In genomic region chr9:34825780-34826179, GRCh38 we compare ENCODE assay signal across 30 cellular contexts.
"Had no signal": no experiment of that assay in that cellular context is flagged by ENCODE, and none has a peak within 500 bp of the region (broad histone marks: within the 10 kb centered on the region; RNA-seq: fewer than 3 reads in every experiment).

No MANE protein-coding gene starts in this region.

- H3K27ac ChIP-seq: neural progenitor cell, ovary, parathyroid adenoma, psoas muscle, skin epidermis, spleen, suprapubic skin, thoracic aorta, thyroid gland, tibial nerve, upper lobe of left lung, vagina had no signal

- H3K36me3 ChIP-seq: neural progenitor cell, ovary, spleen, suprapubic skin, thoracic aorta, thyroid gland, tibial nerve, upper lobe of left lung, vagina had no signal

- H3K4me3 ChIP-seq: neural progenitor cell, ovary, psoas muscle, skin epidermis, smooth muscle cell, spleen, suprapubic skin, thoracic aorta, thyroid gland, tibial nerve, upper lobe of left lung, vagina had no signal

- H3K4me3 Mint-ChIP-seq: naive thymus-derived CD8-positive, alpha-beta T cell; natural killer cell treated with Interleukin-12 subunit alpha and Interleukin-12 subunit beta and Interleukin-15 and Interleukin-18, amount 100 ng/mL, for 72 hours; neural progenitor cell; stimulated activated memory B cell treated with anti-CD40 and anti-IgM and Interleukin-4, amounts not matched to agents 10 μg/mL and 1 μg/mL and 100 μg/mL, for 72 hours; stimulated activated naive CD8-positive, alpha-beta T cell treated with anti-CD3 and anti-CD28 coated beads, Interleukin-15, amount 100 ng/mL, for 72 hours had no signal

- DNase-seq: naive thymus-derived CD8-positive, alpha-beta T cell; occipital lobe; ovary; psoas muscle; spleen; stimulated activated CD4-positive, alpha-beta T cell treated with anti-CD3 and anti-CD28 coated beads, Interleukin-12 subunit alpha, Interleukin-12 subunit beta, amount 100 ng/mL, for 4 hours; stimulated activated CD4-positive, alpha-beta T cell treated with anti-CD3 and anti-CD28 coated beads, Interleukin-1b, Interleukin-23, amount 100 ng/mL, for 48 hours; stimulated activated CD4-positive, alpha-beta T cell treated with anti-CD3 and anti-CD28 coated beads, Interleukin-4, amount 100 ng/mL, for 1 hour; stimulated activated CD4-positive, alpha-beta T cell treated with anti-CD3 and anti-CD28 coated beads, Interleukin-4, amount 100 ng/mL, for 4 hours; stimulated activated CD8-positive, alpha-beta memory T cell treated with anti-CD3 and anti-CD28 coated beads, Interleukin-4, amount 100 ng/mL, for 48 hours; stimulated activated naive CD4-positive, alpha-beta T cell; stimulated activated naive CD8-positive, alpha-beta T cell treated with anti-CD3 and anti-CD28 coated beads, Interleukin-15, amount 100 ng/mL, for 72 hours; stimulated activated naive CD8-positive, alpha-beta T cell treated with anti-CD3 and anti-CD28 coated beads, Interleukin-15, Interleukin-2, amounts not matched to agents 100 U/mL and 50 U/mL, for 24 hours; substantia nigra; thyroid gland; trophoblast cell; upper lobe of left lung had no signal

- ATAC-seq: naive thymus-derived CD8-positive, alpha-beta T cell; natural killer cell treated with Interleukin-12 subunit alpha and Interleukin-12 subunit beta and Interleukin-15 and Interleukin-18, amount 100 ng/mL, for 72 hours; psoas muscle; right cardiac atrium; sciatic nerve; stimulated activated memory B cell treated with anti-CD40 and anti-IgM and Interleukin-4, amounts not matched to agents 10 μg/mL and 1 μg/mL and 100 μg/mL, for 72 hours; stimulated activated naive CD8-positive, alpha-beta T cell treated with anti-CD3 and anti-CD28 coated beads, Interleukin-15, amount 100 ng/mL, for 72 hours; stimulated activated naive CD8-positive, alpha-beta T cell treated with anti-CD3 and anti-CD28 coated beads, Interleukin-15, Interleukin-2, amounts not matched to agents 100 U/mL and 50 U/mL, for 24 hours had no signal

- H3K9me3 Mint-ChIP-seq: natural killer cell treated with Interleukin-12 subunit alpha and Interleukin-12 subunit beta and Interleukin-15 and Interleukin-18, amount 100 ng/mL, for 72 hours; neural progenitor cell had no signal

- H3K9me3 ChIP-seq: ovary, psoas muscle, suprapubic skin, thoracic aorta, thyroid gland, tibial nerve, upper lobe of left lung, vagina had no signal

- H3K27me3 Mint-ChIP-seq: stimulated activated naive CD8-positive, alpha-beta T cell treated with anti-CD3 and anti-CD28 coated beads, Interleukin-15, amount 100 ng/mL, for 72 hours had no signal

- H3K4me1 ChIP-seq: neural progenitor cell, parathyroid adenoma, psoas muscle, spleen, thyroid gland, upper lobe of left lung, vagina had no signal

- H3K4me1 Mint-ChIP-seq: naive thymus-derived CD8-positive, alpha-beta T cell; neural progenitor cell; stimulated activated memory B cell treated with anti-CD40 and anti-IgM and Interleukin-4, amounts not matched to agents 10 μg/mL and 1 μg/mL and 100 μg/mL, for 72 hours; stimulated activated naive CD8-positive, alpha-beta T cell treated with anti-CD3 and anti-CD28 coated beads, Interleukin-15, amount 100 ng/mL, for 72 hours had no signal

- H3K27ac Mint-ChIP-seq: naive thymus-derived CD8-positive, alpha-beta T cell; natural killer cell treated with Interleukin-12 subunit alpha and Interleukin-12 subunit beta and Interleukin-15 and Interleukin-18, amount 100 ng/mL, for 72 hours; neural progenitor cell; progenitor cell of endocrine pancreas; stimulated activated memory B cell treated with anti-CD40 and anti-IgM and Interleukin-4, amounts not matched to agents 10 μg/mL and 1 μg/mL and 100 μg/mL, for 72 hours; stimulated activated naive CD8-positive, alpha-beta T cell treated with anti-CD3 and anti-CD28 coated beads, Interleukin-15, amount 100 ng/mL, for 72 hours had no signal

- H3K36me3 Mint-ChIP-seq: neural progenitor cell; stimulated activated memory B cell treated with anti-CD40 and anti-IgM and Interleukin-4, amounts not matched to agents 10 μg/mL and 1 μg/mL and 100 μg/mL, for 72 hours had no signal

- H3K27me3 ChIP-seq: ovary, suprapubic skin, thyroid gland, tibial nerve, upper lobe of left lung, vagina had no signal
